2 cellular contexts compared by ENCODE assay signal in genomic region chr22:30061094-30061493, GRCh38. TPM values are rescaled to one million over a fixed set of nuclear protein-coding genes. Genes with fewer than 3 reads are reported as not detected.
"Had no signal": no experiment of that assay in that cellular context is flagged by ENCODE, and none has a peak within 500 bp of the region (broad histone marks: within the 10 kb centered on the region; RNA-seq: fewer than 3 reads in every experiment).

No MANE protein-coding gene starts in this region.

RNA-seq across cellular contexts. Expression of gene HORMAD2, which starts 19.2 kb away (rescaled TPM):
- total RNA-seq: LHCN-M2, MCF 10A had no signal
